ENCODE assay signal across 17 cellular contexts in genomic region chr7:131689662-131690234, GRCh38.
"Had no signal": no experiment of that assay in that cellular context is flagged by ENCODE, and none has a peak within 500 bp of the region (broad histone marks: within the 10 kb centered on the region; RNA-seq: fewer than 3 reads in every experiment).

No MANE protein-coding gene starts in this region.

- H3K36me3 ChIP-seq: gastroesophageal sphincter, heart right ventricle, left lung, suprapubic skin, transverse colon, upper lobe of right lung, uterus had no signal

- H3K36me3 Mint-ChIP-seq: naive thymus-derived CD4-positive, alpha-beta T cell had no signal

- H3K9me3 ChIP-seq: gastroesophageal sphincter, heart right ventricle, left lung, suprapubic skin, transverse colon, upper lobe of right lung, uterus had no signal

- H3K27me3 ChIP-seq: uterus had no signal

- H3K4me3 ChIP-seq: dorsolateral prefrontal cortex, gastroesophageal sphincter, heart right ventricle, left lung, smooth muscle cell, suprapubic skin, transverse colon, upper lobe of right lung, uterus had no signal

- H3K27ac ChIP-seq: dorsolateral prefrontal cortex, foreskin keratinocyte, gastroesophageal sphincter, heart right ventricle, left lung, parathyroid adenoma, suprapubic skin, transverse colon, upper lobe of right lung, uterus had no signal

- DNase-seq: upper lobe of right lung had no signal

- H3K4me1 ChIP-seq: foreskin keratinocyte, parathyroid adenoma, upper lobe of right lung, uterus had no signal

- H3K9me3 Mint-ChIP-seq: naive thymus-derived CD4-positive, alpha-beta T cell; nephron progenitor cell; stimulated activated naive CD8-positive, alpha-beta T cell treated with anti-CD3 and anti-CD28 coated beads, Interleukin-15, amount 100 ng/mL, for 72 hours had no signal

- H3K4me2 ChIP-seq: smooth muscle cell had no signal

- H3K4me3 Mint-ChIP-seq: naive thymus-derived CD4-positive, alpha-beta T cell; nephron progenitor cell had no signal

- H3K79me2 ChIP-seq: parathyroid adenoma had no signal

- FAIRE-seq: colon, islet of Langerhans had no signal

- H3K27ac Mint-ChIP-seq: nephron progenitor cell; progenitor cell of endocrine pancreas; stimulated activated naive CD8-positive, alpha-beta T cell treated with anti-CD3 and anti-CD28 coated beads, Interleukin-15, amount 100 ng/mL, for 72 hours had no signal

- H3K9ac ChIP-seq: parathyroid adenoma had no signal
